Comparison of ENCODE assay signal across 9 cellular contexts in genomic region chr12:104050436-104050835, GRCh38. TPM values are rescaled to one million over a fixed set of nuclear protein-coding genes. Genes with fewer than 3 reads are reported as not detected.
DNase-seq lines count a peak whose midpoint lies in the region; ATAC-seq and TF ChIP-seq lines count a peak whose summit lies in the region.
"Had no signal": no experiment of that assay in that cellular context is flagged by ENCODE, and none has a peak within 500 bp of the region (broad histone marks: within the 10 kb centered on the region; RNA-seq: fewer than 3 reads in every experiment).

No MANE protein-coding gene starts in this region.

- WGBS in lung, 2 donors, result 36 to 54% methylated on average over 3 of the region's 3 CpGs
- 42% methylated on average over 3 of the region's 3 CpGs for WGBS in thyroid gland, 2 donors

- ATAC-seq in lung (ENCODE audit: insufficient read depth, low FRiP score), result no peak
- no peak for ATAC-seq in HG02973 (IDR thresholded peaks at IDR 0.05; ENCODE audit: unreplicated experiment)

- intact Hi-C loops in thyroid gland (cut with DNase I), result no loop called here

- no peak overlapping the region for H3K27ac ChIP-seq in HUES6 (ENCODE audit: low read depth, low read length)
- H3K27ac ChIP-seq in lung (ENCODE audit: low read depth in 1 of 2, low read length in 1 of 2), result no peak overlapping the region
- peak overlapping the region in 2 of 3 donors; percentile 61 to 74 for H3K27ac ChIP-seq in thyroid gland

- TF ChIP-seq POLR2A in thyroid gland (IDR thresholded peaks at IDR 0.05), result no peak

- no peaks in the 10 kb centered on the region for H3K36me3 ChIP-seq in HUES6 (ENCODE audit: control insufficient read depth, insufficient read depth, low read length)
- H3K36me3 ChIP-seq in lung (ENCODE audit: control insufficient read depth in 2 of 2, insufficient read depth in 2 of 2, low read length in 2 of 2), result no peaks in the 10 kb centered on the region
- H3K36me3 ChIP-seq in thyroid gland, result no peaks in the 10 kb centered on the region

- TF ChIP-seq CTCF in cardiac fibroblast (IDR thresholded peaks at IDR 0.05; ENCODE audit: low read depth, low read length) (no peak), lung (IDR thresholded peaks at IDR 0.05; ENCODE audit: control extremely low read depth, extremely low read depth) (no peak), thyroid gland (IDR thresholded peaks at IDR 0.05) (no peak)

- H3K9ac ChIP-seq in HUES6 (ENCODE audit: low read length), result no peak overlapping the region

- peak overlapping the region; percentile 70 for H3K4me3 ChIP-seq in HUES6 (ENCODE audit: low read depth, low read length)
- peak overlapping the region; percentile 57 to 66 for H3K4me3 ChIP-seq in cardiac fibroblast (replicated peaks in 1 of 2; ENCODE audit: low read depth in 2 of 2, low read length in 2 of 2)
- peak overlapping the region; percentile 24 for H3K4me3 ChIP-seq in lung
- no peak overlapping the region for H3K4me3 ChIP-seq in thyroid gland (replicated peaks in 1 of 3)

- peaks cover 22% of the 10 kb centered on the region for H3K27me3 ChIP-seq in HUES6 (ENCODE audit: control insufficient read depth, insufficient read depth, low read length)
- no peaks in the 10 kb centered on the region for H3K27me3 ChIP-seq in lung (ENCODE audit: control insufficient read depth, insufficient read depth)
- no peaks in the 10 kb centered on the region for H3K27me3 ChIP-seq in thyroid gland

- DNase-seq in cardiac fibroblast (ENCODE audit: low read depth in 2 of 2) (no peak), lung (ENCODE audit: low spot score) (no peak), thyroid gland (no peak), HuH-7 (ENCODE audit: low spot score) (no peak), NCI-H345 (lab: John Stamatoyannopoulos, UW) (no peak)
- DNase-seq in stimulated activated naive CD4-positive, alpha-beta T cell (lab: John Stamatoyannopoulos, UW), result no peak
- DNase-seq: activated effector memory CD4-positive, alpha-beta T cell treated with Interleukin-2 at 50 U/mL for 16 hours had no signal

- peaks cover 14% of the 10 kb centered on the region for H3K4me1 ChIP-seq in HUES6 (ENCODE audit: control insufficient read depth, insufficient read depth, low read length)
- peaks cover 2% of the 10 kb centered on the region in 2 donors for H3K4me1 ChIP-seq in lung (ENCODE audit: control insufficient read depth in 2 of 2, insufficient read depth in 2 of 2, low read length in 2 of 2)
- H3K4me1 ChIP-seq in thyroid gland, result peaks cover 12 to 28% of the 10 kb centered on the region in 2 donors

- H3K9me3 ChIP-seq in HUES6 (ENCODE audit: control insufficient read depth, insufficient read depth, low read depth, low read length) (no peaks in the 10 kb centered on the region), lung (ENCODE audit: control insufficient read depth in 2 of 2, insufficient read depth in 1 of 2, low read length in 1 of 2) (no peaks in the 10 kb centered on the region), thyroid gland (no peaks in the 10 kb centered on the region)

RNA-seq across cellular contexts. Expression of gene GLT8D2, which starts 0.4 kb away (rescaled TPM):
- 10 to 100 TPM in 1 of 2 donors, 1 to 10 TPM in 1; 7.3 to 36.5 TPM for total RNA-seq in lung
- 1 to 10 TPM; 1.6 to 4.9 TPM for polyA plus RNA-seq in lung
- total RNA-seq in thyroid gland, result 10 to 100 TPM; 27.7 to 52.0 (median 34.3) TPM

RNA-seq across cellular contexts. Expression of gene HCFC2, which starts 13.9 kb away (rescaled TPM):
- total RNA-seq in lung (10 to 100 TPM; 14.4 to 30.5 TPM), thyroid gland (10 to 100 TPM; 23.6 to 31.6 (median 27.1) TPM)
- 1 to 10 TPM; 5.8 to 7.1 TPM for polyA plus RNA-seq in lung

Comparison
In these comparisons a context has a peak if more than half of its experiments do, and no peak if none do; other contexts are left out.
1. H3K27ac ChIP-seq: peak in thyroid gland (2 of 3); none in HUES6 (single experiment) and lung (0 of 2).
2. H3K4me3 ChIP-seq: peak in HUES6 (single experiment), cardiac fibroblast (2 of 2) and lung (single experiment); none in thyroid gland (0 of 3).